Comparison of ENCODE assay signal across 23 cellular contexts in the genomic region with DNA sequence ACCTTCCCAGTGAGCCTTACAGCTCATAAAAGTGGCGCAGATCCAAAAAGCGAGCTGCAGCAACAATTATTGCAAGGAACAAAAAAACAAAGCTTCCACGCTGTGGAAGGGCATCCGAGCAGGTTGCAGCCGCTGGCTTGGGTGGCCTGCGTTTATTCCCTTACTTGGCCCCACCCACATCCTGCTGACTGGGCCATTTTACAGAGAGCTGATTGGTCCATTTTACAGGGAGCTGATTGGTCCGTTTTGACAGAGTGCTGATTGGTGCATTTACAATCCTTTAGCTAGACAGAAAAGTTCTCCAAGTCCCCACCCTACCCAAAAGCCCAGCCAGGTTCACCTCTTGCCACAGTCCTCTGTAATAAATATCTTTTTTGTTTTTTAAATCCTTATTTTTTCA.
"Had no signal": no experiment of that assay in that cellular context is flagged by ENCODE, and none has a peak within 500 bp of the region (broad histone marks: within the 10 kb centered on the region; RNA-seq: fewer than 3 reads in every experiment).

No MANE protein-coding gene starts in this region.

- FAIRE-seq: HTR-8/SVneo, RCC 7860 had no signal

- DNase-seq: MV-4-11, NCI-H1048, NCI-H1105, NCI-H1417 treated with DMSO at 0.1 percent for 48 hours, NCI-H146, NCI-H1694 treated with DMSO at 0.1 percent for 48 hours, NCI-H1930, NCI-H2081, NCI-H2107, NCI-H2227 treated with DMSO at 0.1 percent for 48 hours, NCI-H524, NCI-H526 treated with DMSO at 0.1 percent for 48 hours, NCI-H748 treated with DMSO at 0.1 percent for 48 hours, Right ventricle myocardium superior, RPMI8226, SIG-M5, SK-N-SH, SW 1271, T-cell had no signal

- H3K9me2 ChIP-seq: SK-N-SH had no signal

- H3K9ac ChIP-seq: KMS-11, SK-N-SH had no signal

- H3K36me3 ChIP-seq: SJSA1 had no signal

- H3K9me3 ChIP-seq: SJSA1 had no signal

- H3K4me3 ChIP-seq: SJSA1 had no signal

- H3K4me1 ChIP-seq: SJSA1 had no signal

- H3K4me2 ChIP-seq: KMS-11, SK-N-SH had no signal

- ATAC-seq: T-cell had no signal

- H3K27me3 ChIP-seq: SJSA1 had no signal

- H3K27ac ChIP-seq: KMS-11, SJSA1 had no signal
